7 cellular contexts compared by ENCODE assay signal in the genomic region with DNA sequence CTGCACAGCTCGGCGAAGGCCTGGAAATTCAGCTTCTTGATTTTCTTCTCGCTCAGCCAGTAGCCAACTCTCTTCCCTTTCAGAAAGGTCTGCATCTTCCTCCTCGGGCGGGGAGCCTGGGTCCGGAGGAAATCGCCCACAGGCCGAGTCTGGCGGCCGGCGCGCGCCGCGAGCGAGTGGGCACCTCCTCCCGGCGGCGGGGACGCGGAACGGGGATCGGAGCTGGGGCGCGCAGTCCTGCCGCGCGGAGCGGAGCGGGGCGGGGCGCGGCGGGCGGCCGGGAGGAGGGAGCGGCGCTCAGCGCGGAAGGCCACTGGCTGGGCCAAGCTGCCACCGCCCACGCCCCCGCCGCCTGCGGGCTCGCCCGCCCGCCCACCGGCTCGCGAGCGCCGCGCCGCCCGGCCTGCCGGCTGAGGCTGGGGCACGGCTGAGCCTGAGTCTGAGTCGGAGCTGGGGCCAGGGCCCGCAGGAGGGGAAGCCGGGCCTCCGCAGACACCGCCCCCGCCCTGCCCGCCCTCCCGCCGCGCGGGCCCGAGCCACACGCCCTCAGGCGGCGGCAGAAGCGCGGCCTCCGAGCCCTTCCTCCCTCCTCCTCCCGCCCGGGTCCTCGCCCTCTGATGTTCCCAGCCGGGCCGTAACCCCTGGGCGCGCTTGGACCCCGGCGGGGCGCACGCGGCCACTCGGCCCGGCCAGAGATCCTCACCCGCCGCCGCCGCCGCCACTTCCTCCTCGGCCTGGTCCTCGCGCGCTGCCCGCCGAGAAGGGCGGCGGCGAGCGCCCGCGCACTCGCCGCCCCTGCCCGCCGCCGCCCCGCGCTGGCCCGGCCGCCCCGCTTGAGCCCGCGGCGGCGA. TPM values are rescaled to one million over a fixed set of nuclear protein-coding genes. Genes with fewer than 3 reads are reported as not detected.
DNase-seq lines count a peak whose midpoint lies in the region; ATAC-seq and TF ChIP-seq lines count a peak whose summit lies in the region.

No MANE protein-coding gene starts in this region.

- H3K4me1 ChIP-seq in iPS DF 6.9 (ENCODE audit: control insufficient read depth, insufficient read depth, low read length) = peaks cover 2% of the 10 kb centered on the region; the same call in 1 of the 2 replicates
- H3K4me1 ChIP-seq in gastrocnemius medialis = peaks cover 24 to 29% of the 10 kb centered on the region in 2 donors

- H3K4me3 ChIP-seq in iPS DF 6.9 (ENCODE audit: low read length) (peak overlapping the region; percentile 92), gastrocnemius medialis (peak overlapping the region; percentile 83 to 94 (median 92))

- H3K9me3 ChIP-seq in iPS DF 6.9 (ENCODE audit: control insufficient read depth, insufficient read depth, low read length) (no peaks in the 10 kb centered on the region), gastrocnemius medialis (no peaks in the 10 kb centered on the region)

- H3K36me3 ChIP-seq in iPS DF 6.9 (ENCODE audit: control insufficient read depth, insufficient read depth, low read length) (no peaks in the 10 kb centered on the region), gastrocnemius medialis (no peaks in the 10 kb centered on the region)

- peak; percentile 58 to 69 for TF ChIP-seq POLR2A in gastrocnemius medialis (IDR thresholded peaks at IDR 0.05)

- WGBS in iPS DF 6.9 (ENCODE audit: insufficient coverage, insufficient read length) = no CpG with 5 or more reads among the region's 121 CpGs

- DNase-seq in NCI-H146 treated with DMSO at 0.1 percent for 48 hours (lab: John Stamatoyannopoulos, UW; ENCODE audit: unreplicated experiment) (peak; percentile 59), T1000 (lab: John Stamatoyannopoulos, UW) (peak; percentile 68), astrocyte of the hippocampus (ENCODE audit: low read depth, low spot score) (peak; percentile 96), iPS DF 6.9 (ENCODE audit: low read depth, low spot score) (no peak), gastrocnemius medialis (peak; percentile 71 to 78)

- no peaks in the 10 kb centered on the region for H3K27me3 ChIP-seq in iPS DF 6.9 (ENCODE audit: control insufficient read depth, insufficient read depth, low read length)
- no peaks in the 10 kb centered on the region for H3K27me3 ChIP-seq in gastrocnemius medialis

- in situ Hi-C loops in gastrocnemius medialis (cut with MboI; ENCODE audit: low sequenced_read_pairs in 4 of 4) = no loop called here

- TF ChIP-seq CTCF in gastrocnemius medialis (IDR thresholded peaks at IDR 0.05 in 4 of 5, conservative IDR thresholded peaks at IDR 0.05 in 1 of 5) = peak in 2 of 5 experiments; percentile 7 to 34

- ATAC-seq in GM18502 (IDR thresholded peaks at IDR 0.05; ENCODE audit: poor library complexity, unreplicated experiment) = peak; percentile 81
- ATAC-seq in HG02884 (IDR thresholded peaks at IDR 0.05; ENCODE audit: unreplicated experiment) = peak; percentile 72
- peak; percentile 80 to 85 for ATAC-seq in gastrocnemius medialis

- H3K27ac ChIP-seq in iPS DF 6.9 (ENCODE audit: low read length) = no peak overlapping the region
- peak overlapping the region; percentile 95 to 96 (median 96) for H3K27ac ChIP-seq in gastrocnemius medialis

- intact Hi-C loops in gastrocnemius medialis (cut with DNase I; ENCODE audit: low total_unique reads) = loop anchor here (1.0 to 2.0 kb wide), 6 partner anchors 24 to 218 kb away; a partner anchor contains a TSS

RNA-seq across cellular contexts. Expression of a gene that starts 0.4 kb away (rescaled TPM):
- total RNA-seq in gastrocnemius medialis = 10 to 100 TPM; 49.7 to 80.1 (median 53.6) TPM
